Comparison of ENCODE assay signal across 1 cellular context in genomic region chr18:47191956-47192355, GRCh38.
TF ChIP-seq lines count a peak whose summit lies in the region.

No MANE protein-coding gene starts in this region.

TF ChIP-seq in HepG2, 621 proteins besides CTCF, POLR2A, EP300 and RAD21:
- TF ChIP-seq KLF16 (CRISPR knock-in tag; IDR thresholded peaks at IDR 0.05) (no peak), ZNF557 (CRISPR knock-in tag; IDR thresholded peaks at IDR 0.05) (no peak), ZNF646 (CRISPR knock-in tag; IDR thresholded peaks at IDR 0.05) (no peak), TARDBP (CRISPR knock-in tag; IDR thresholded peaks at IDR 0.05) (no peak), FOSL2 (CRISPR knock-in tag; IDR thresholded peaks at IDR 0.05) (peak; percentile 69), STAG1 (CRISPR knock-in tag; IDR thresholded peaks at IDR 0.05) (peak; percentile 27; the same call in 1 of the 2 replicates)
